Comparison of ENCODE assay signal across 1 cellular context in genomic region chr11:61850687-61851086, GRCh38.
TF ChIP-seq lines count a peak whose summit lies in the region.

No MANE protein-coding gene starts in this region.

TF ChIP-seq in SK-N-SH treated with all-trans-retinoic acid at 6 μM for 48 hours, 23 proteins besides CTCF, POLR2A, EP300 and RAD21:
- no peak for TF ChIP-seq GLIS3 (CRISPR knock-in tag; IDR thresholded peaks at IDR 0.05)
- TF ChIP-seq SNAI2 (CRISPR knock-in tag; IDR thresholded peaks at IDR 0.05): no peak
- TF ChIP-seq ZNF8 (CRISPR knock-in tag; IDR thresholded peaks at IDR 0.05): no peak
- TF ChIP-seq CSDC2 (CRISPR knock-in tag; IDR thresholded peaks at IDR 0.05): no peak
- no peak for TF ChIP-seq OSR1 (CRISPR knock-in tag; IDR thresholded peaks at IDR 0.05)
- no peak for TF ChIP-seq BACH2 (CRISPR knock-in tag; IDR thresholded peaks at IDR 0.05; ENCODE audit: borderline replicate concordance)
- no peak for TF ChIP-seq PATZ1 (CRISPR knock-in tag; IDR thresholded peaks at IDR 0.05; ENCODE audit: borderline replicate concordance)
- no peak for TF ChIP-seq ZNF70 (CRISPR knock-in tag; IDR thresholded peaks at IDR 0.05)
- no peak for TF ChIP-seq ESRRG (CRISPR knock-in tag; IDR thresholded peaks at IDR 0.05)
- no peak for TF ChIP-seq ARNTL (CRISPR knock-in tag; IDR thresholded peaks at IDR 0.05; ENCODE audit: borderline replicate concordance, low read depth)
- TF ChIP-seq POU6F1 (CRISPR knock-in tag; IDR thresholded peaks at IDR 0.05; ENCODE audit: borderline replicate concordance, low read depth): no peak
- TF ChIP-seq CREB5 (CRISPR knock-in tag; IDR thresholded peaks at IDR 0.05; ENCODE audit: low read depth): no peak
- no peak for TF ChIP-seq ZNF565 (CRISPR knock-in tag; conservative IDR thresholded peaks at IDR 0.05; ENCODE audit: low read depth)
- no peak for TF ChIP-seq ZFP3 (CRISPR knock-in tag; IDR thresholded peaks at IDR 0.05)
- no peak for TF ChIP-seq RARB (CRISPR knock-in tag; IDR thresholded peaks at IDR 0.05)
- no peak for TF ChIP-seq ISL1 (CRISPR knock-in tag; IDR thresholded peaks at IDR 0.05)
- TF ChIP-seq PPARA (CRISPR knock-in tag; IDR thresholded peaks at IDR 0.05; ENCODE audit: borderline replicate concordance): no peak
- TF ChIP-seq ZFP30 (CRISPR knock-in tag; IDR thresholded peaks at IDR 0.05): no peak
